31 cellular contexts compared by ENCODE assay signal in genomic region chr10:15121707-15122106, GRCh38. TPM values are rescaled to one million over a fixed set of nuclear protein-coding genes. Genes with fewer than 3 reads are reported as not detected.
DNase-seq lines count a peak whose midpoint lies in the region; ATAC-seq and TF ChIP-seq lines count a peak whose summit lies in the region.
"Had no signal": no experiment of that assay in that cellular context is flagged by ENCODE, and none has a peak within 500 bp of the region (broad histone marks: within the 10 kb centered on the region; RNA-seq: fewer than 3 reads in every experiment).

No MANE protein-coding gene starts in this region.

- TF ChIP-seq CTCF in HFFc6 (IDR thresholded peaks at IDR 0.05) (no peak), VCaP (conservative IDR thresholded peaks at IDR 0.05) (no peak), retinal pigment epithelial cell (conservative IDR thresholded peaks at IDR 0.05; ENCODE audit: low read depth, low read length) (no peak)

- peak overlapping the region; percentile 57 for H3K27ac Mint-ChIP-seq in activated T-cell treated with anti-CD3 and anti-CD28 coated beads, Interleukin-2, amount 50 U/mL, for 72 hours
- H3K27ac Mint-ChIP-seq in HFFc6, result peak overlapping the region; percentile 76

- H3K36me3 Mint-ChIP-seq in activated T-cell treated with anti-CD3 and anti-CD28 coated beads, Interleukin-2, amount 50 U/mL, for 72 hours (ENCODE audit: insufficient read depth in 2 of 2), result peaks cover 7 to 32% of the 10 kb centered on the region in 2 donors
- H3K36me3 Mint-ChIP-seq in HFFc6 (ENCODE audit: low read depth), result peaks cover 36% of the 10 kb centered on the region
- H3K36me3 Mint-ChIP-seq: natural killer cell treated with Interleukin-12 subunit alpha and Interleukin-12 subunit beta and Interleukin-15 and Interleukin-18, amount 100 ng/mL, for 72 hours had no signal

- no peaks in the 10 kb centered on the region for H3K9me3 Mint-ChIP-seq in activated T-cell treated with anti-CD3 and anti-CD28 coated beads, Interleukin-2, amount 50 U/mL, for 72 hours
- no peaks in the 10 kb centered on the region for H3K9me3 Mint-ChIP-seq in HFFc6
- H3K9me3 Mint-ChIP-seq: CD4-positive, alpha-beta memory T cell; natural killer cell treated with Interleukin-12 subunit alpha and Interleukin-12 subunit beta and Interleukin-15 and Interleukin-18, amount 100 ng/mL, for 72 hours had no signal

- ATAC-seq in activated T-cell treated with anti-CD3 and anti-CD28 coated beads, Interleukin-2, amount 50 U/mL, for 72 hours (replicated peaks in 1 of 2), result no peak
- no peak for ATAC-seq in HG03520 (IDR thresholded peaks at IDR 0.05; ENCODE audit: unreplicated experiment)
- ATAC-seq: natural killer cell treated with Interleukin-12 subunit alpha and Interleukin-12 subunit beta and Interleukin-15 and Interleukin-18, amount 100 ng/mL, for 72 hours; Panc1; stimulated activated naive CD8-positive, alpha-beta T cell treated with anti-CD3 and anti-CD28 coated beads, Interleukin-15, Interleukin-2, amounts not matched to agents 100 U/mL and 50 U/mL, for 24 hours had no signal

- no peak overlapping the region for H3K4me3 Mint-ChIP-seq in activated T-cell treated with anti-CD3 and anti-CD28 coated beads, Interleukin-2, amount 50 U/mL, for 72 hours
- peak overlapping the region; percentile 38 for H3K4me3 Mint-ChIP-seq in HFFc6
- H3K4me3 Mint-ChIP-seq: natural killer cell treated with Interleukin-12 subunit alpha and Interleukin-12 subunit beta and Interleukin-15 and Interleukin-18, amount 100 ng/mL, for 72 hours had no signal

- DNase-seq in activated T-cell treated with anti-CD3 and anti-CD28 coated beads, Interleukin-2, amount 50 U/mL, for 72 hours, result no peak
- no peak for DNase-seq in activated T-cell treated with anti-CD3 and anti-CD28 coated beads, Interleukin-2, amount 50 U/mL, for 48 hours
- DNase-seq in HFFc6, result no peak
- peak; percentile 36 for DNase-seq in retinal pigment epithelial cell (ENCODE audit: low read depth)
- no peak for DNase-seq in epidermal melanocyte (ENCODE audit: insufficient read length, low spot score)
- no peak for DNase-seq in hippocampal formation (lab: John Stamatoyannopoulos, UW)
- DNase-seq: activated CD4-positive, alpha-beta T cell treated with anti-CD3 and anti-CD28 coated beads for 48 hours; activated naive CD4-positive, alpha-beta T cell treated with Interleukin-2 at 50 U/mL for 16 hours; activated T-cell treated with anti-CD3 and anti-CD28 coated beads, Interleukin-2, amount 50 U/mL, for 1 hour; AML-193; CD4-positive, alpha-beta memory T cell; DND-41; effector CD4-positive, alpha-beta T cell; mammary epithelial cell; MV-4-11; NCI-H1436; NCI-H2081 treated with DMSO at 0.1 percent for 48 hours; NCI-H345; NCI-H69; occipital lobe; SHP77; stimulated activated CD4-positive, alpha-beta T cell treated with anti-CD3 and anti-CD28 coated beads, Interleukin-1b, Interleukin-23, amount 100 ng/mL, for 48 hours; stimulated activated naive CD8-positive, alpha-beta T cell treated with anti-CD3 and anti-CD28 coated beads, Interleukin-15, Interleukin-2, amounts not matched to agents 100 U/mL and 50 U/mL, for 24 hours; T-helper 9 cell; testis; WERI-Rb-1 had no signal

- H3K27me3 Mint-ChIP-seq in activated T-cell treated with anti-CD3 and anti-CD28 coated beads, Interleukin-2, amount 50 U/mL, for 72 hours (ENCODE audit: low read depth), result no peaks in the 10 kb centered on the region
- H3K27me3 Mint-ChIP-seq in HFFc6 (ENCODE audit: insufficient read depth), result no peaks in the 10 kb centered on the region; the same call in 1 of the 2 replicates
- H3K27me3 Mint-ChIP-seq: CD4-positive, alpha-beta memory T cell; natural killer cell treated with Interleukin-12 subunit alpha and Interleukin-12 subunit beta and Interleukin-15 and Interleukin-18, amount 100 ng/mL, for 72 hours had no signal

- H3K4me1 Mint-ChIP-seq in activated T-cell treated with anti-CD3 and anti-CD28 coated beads, Interleukin-2, amount 50 U/mL, for 72 hours (ENCODE audit: low read depth), result peaks cover 37% of the 10 kb centered on the region
- H3K4me1 Mint-ChIP-seq in HFFc6 (ENCODE audit: low read depth), result peaks cover 49% of the 10 kb centered on the region

- no peak overlapping the region for H3K4me3 ChIP-seq in retinal pigment epithelial cell (ENCODE audit: low read length)
- H3K4me3 ChIP-seq: testis had no signal

- peak overlapping the region; percentile 78; the same call in 1 of the 2 replicates for H3K27ac ChIP-seq in VCaP
- H3K27ac ChIP-seq: HL-60, testis, WERI-Rb-1 had no signal

RNA-seq across cellular contexts. Expression of gene RPP38, which starts 24.6 kb away (rescaled TPM):
- 10 to 100 TPM; 17.7 to 21.0 TPM for total RNA-seq in activated T-cell treated with anti-CD3 and anti-CD28 coated beads, Interleukin-2, amount 50 U/mL, for 72 hours
- 10 to 100 TPM; 10.8 to 14.2 (median 11.4) TPM for total RNA-seq in HFFc6 (2021; fragmentation: NEBNext Ultra II Directional; extraction: Animal tissue kit (Norgen Biotek cat#: 25700))

RNA-seq across cellular contexts. Expression of gene ACBD7, which starts 33.1 kb away (rescaled TPM):
- 1 to 10 TPM; 2.5 to 5.5 TPM for total RNA-seq in activated T-cell treated with anti-CD3 and anti-CD28 coated beads, Interleukin-2, amount 50 U/mL, for 72 hours
- total RNA-seq in HFFc6 (2021; fragmentation: NEBNext Ultra II Directional; extraction: Animal tissue kit (Norgen Biotek cat#: 25700)), result under 1 TPM; 0.54 to 0.96 (median 0.80) TPM
- total RNA-seq: CD4-positive, alpha-beta memory T cell had no signal

RNA-seq across cellular contexts. Expression of gene NMT2, which starts 46.8 kb away (rescaled TPM):
- total RNA-seq in activated T-cell treated with anti-CD3 and anti-CD28 coated beads, Interleukin-2, amount 50 U/mL, for 72 hours, result 10 to 100 TPM; 24.4 to 35.2 TPM
- 10 to 100 TPM; 29.4 to 67.3 (median 62.6) TPM for total RNA-seq in HFFc6 (2021; fragmentation: NEBNext Ultra II Directional; extraction: Animal tissue kit (Norgen Biotek cat#: 25700))
